ENCODE assay signal across 1 cellular context in the genomic region with DNA sequence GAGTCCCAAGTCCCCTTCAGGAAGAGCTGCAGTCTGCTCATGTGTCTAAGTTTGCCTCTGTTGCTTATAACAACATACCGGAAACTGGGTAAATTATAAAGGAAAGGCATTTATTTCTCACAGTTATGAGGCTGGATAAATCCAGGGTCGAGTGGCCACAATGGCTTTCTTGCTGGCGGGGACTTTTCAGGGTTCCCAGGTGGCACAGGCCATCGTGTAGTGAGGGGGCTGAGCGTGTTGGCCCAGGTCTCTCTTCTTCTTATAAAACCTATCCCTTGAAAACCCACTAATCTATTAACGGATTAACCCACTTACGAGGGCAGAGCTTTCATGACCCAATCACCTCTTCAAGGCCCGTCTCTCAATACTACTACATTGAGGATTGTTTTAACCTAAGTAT.
TF ChIP-seq lines count a peak whose summit lies in the region.

No MANE protein-coding gene starts in this region.

TF ChIP-seq in H1, 55 proteins besides CTCF, POLR2A, EP300 and RAD21 (continued from another document):
- TF ChIP-seq SIN3A (conservative IDR thresholded peaks at IDR 0.05 in 1 of 2, IDR thresholded peaks at IDR 0.05 in 1 of 2; ENCODE audit: low read depth in 1 of 2, low read length in 2 of 2) (no peak), BRCA1 (IDR thresholded peaks at IDR 0.05; ENCODE audit: low read depth, low read length) (no peak), PHF8 (conservative IDR thresholded peaks at IDR 0.05; ENCODE audit: low read depth, low read length) (no peak), FOSL1 (IDR thresholded peaks at IDR 0.05; ENCODE audit: insufficient read depth, low read depth, low read length) (no peak), CEBPB (IDR thresholded peaks at IDR 0.05; ENCODE audit: low read depth, low read length) (no peak), EGR1 (IDR thresholded peaks at IDR 0.05; ENCODE audit: borderline replicate concordance, low read depth, low read length) (no peak), EZH2 (IDR thresholded peaks at IDR 0.05; ENCODE audit: low read depth, low read length, severe bottlenecking) (no peak), NANOG (IDR thresholded peaks at IDR 0.05; ENCODE audit: insufficient read depth, low read depth, low read length, poor library complexity, severe bottlenecking) (no peak), CHD2 (IDR thresholded peaks at IDR 0.05; ENCODE audit: low read length) (no peak), SP1 (IDR thresholded peaks at IDR 0.05; ENCODE audit: low read depth, low read length) (no peak), MAFK (IDR thresholded peaks at IDR 0.05; ENCODE audit: low read depth, low read length) (no peak), GABPA (IDR thresholded peaks at IDR 0.05; ENCODE audit: borderline replicate concordance, insufficient read depth, low read length) (no peak)
- TF ChIP-seq, protein P1, sequence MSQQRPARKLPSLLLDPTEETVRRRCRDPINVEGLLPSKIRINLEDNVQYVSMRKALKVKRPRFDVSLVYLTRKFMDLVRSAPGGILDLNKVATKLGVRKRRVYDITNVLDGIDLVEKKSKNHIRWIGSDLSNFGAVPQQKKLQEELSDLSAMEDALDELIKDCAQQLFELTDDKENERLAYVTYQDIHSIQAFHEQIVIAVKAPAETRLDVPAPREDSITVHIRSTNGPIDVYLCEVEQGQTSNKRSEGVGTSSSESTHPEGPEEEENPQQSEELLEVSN (IDR thresholded peaks at IDR 0.05): no peak
- TF ChIP-seq, protein P2, sequence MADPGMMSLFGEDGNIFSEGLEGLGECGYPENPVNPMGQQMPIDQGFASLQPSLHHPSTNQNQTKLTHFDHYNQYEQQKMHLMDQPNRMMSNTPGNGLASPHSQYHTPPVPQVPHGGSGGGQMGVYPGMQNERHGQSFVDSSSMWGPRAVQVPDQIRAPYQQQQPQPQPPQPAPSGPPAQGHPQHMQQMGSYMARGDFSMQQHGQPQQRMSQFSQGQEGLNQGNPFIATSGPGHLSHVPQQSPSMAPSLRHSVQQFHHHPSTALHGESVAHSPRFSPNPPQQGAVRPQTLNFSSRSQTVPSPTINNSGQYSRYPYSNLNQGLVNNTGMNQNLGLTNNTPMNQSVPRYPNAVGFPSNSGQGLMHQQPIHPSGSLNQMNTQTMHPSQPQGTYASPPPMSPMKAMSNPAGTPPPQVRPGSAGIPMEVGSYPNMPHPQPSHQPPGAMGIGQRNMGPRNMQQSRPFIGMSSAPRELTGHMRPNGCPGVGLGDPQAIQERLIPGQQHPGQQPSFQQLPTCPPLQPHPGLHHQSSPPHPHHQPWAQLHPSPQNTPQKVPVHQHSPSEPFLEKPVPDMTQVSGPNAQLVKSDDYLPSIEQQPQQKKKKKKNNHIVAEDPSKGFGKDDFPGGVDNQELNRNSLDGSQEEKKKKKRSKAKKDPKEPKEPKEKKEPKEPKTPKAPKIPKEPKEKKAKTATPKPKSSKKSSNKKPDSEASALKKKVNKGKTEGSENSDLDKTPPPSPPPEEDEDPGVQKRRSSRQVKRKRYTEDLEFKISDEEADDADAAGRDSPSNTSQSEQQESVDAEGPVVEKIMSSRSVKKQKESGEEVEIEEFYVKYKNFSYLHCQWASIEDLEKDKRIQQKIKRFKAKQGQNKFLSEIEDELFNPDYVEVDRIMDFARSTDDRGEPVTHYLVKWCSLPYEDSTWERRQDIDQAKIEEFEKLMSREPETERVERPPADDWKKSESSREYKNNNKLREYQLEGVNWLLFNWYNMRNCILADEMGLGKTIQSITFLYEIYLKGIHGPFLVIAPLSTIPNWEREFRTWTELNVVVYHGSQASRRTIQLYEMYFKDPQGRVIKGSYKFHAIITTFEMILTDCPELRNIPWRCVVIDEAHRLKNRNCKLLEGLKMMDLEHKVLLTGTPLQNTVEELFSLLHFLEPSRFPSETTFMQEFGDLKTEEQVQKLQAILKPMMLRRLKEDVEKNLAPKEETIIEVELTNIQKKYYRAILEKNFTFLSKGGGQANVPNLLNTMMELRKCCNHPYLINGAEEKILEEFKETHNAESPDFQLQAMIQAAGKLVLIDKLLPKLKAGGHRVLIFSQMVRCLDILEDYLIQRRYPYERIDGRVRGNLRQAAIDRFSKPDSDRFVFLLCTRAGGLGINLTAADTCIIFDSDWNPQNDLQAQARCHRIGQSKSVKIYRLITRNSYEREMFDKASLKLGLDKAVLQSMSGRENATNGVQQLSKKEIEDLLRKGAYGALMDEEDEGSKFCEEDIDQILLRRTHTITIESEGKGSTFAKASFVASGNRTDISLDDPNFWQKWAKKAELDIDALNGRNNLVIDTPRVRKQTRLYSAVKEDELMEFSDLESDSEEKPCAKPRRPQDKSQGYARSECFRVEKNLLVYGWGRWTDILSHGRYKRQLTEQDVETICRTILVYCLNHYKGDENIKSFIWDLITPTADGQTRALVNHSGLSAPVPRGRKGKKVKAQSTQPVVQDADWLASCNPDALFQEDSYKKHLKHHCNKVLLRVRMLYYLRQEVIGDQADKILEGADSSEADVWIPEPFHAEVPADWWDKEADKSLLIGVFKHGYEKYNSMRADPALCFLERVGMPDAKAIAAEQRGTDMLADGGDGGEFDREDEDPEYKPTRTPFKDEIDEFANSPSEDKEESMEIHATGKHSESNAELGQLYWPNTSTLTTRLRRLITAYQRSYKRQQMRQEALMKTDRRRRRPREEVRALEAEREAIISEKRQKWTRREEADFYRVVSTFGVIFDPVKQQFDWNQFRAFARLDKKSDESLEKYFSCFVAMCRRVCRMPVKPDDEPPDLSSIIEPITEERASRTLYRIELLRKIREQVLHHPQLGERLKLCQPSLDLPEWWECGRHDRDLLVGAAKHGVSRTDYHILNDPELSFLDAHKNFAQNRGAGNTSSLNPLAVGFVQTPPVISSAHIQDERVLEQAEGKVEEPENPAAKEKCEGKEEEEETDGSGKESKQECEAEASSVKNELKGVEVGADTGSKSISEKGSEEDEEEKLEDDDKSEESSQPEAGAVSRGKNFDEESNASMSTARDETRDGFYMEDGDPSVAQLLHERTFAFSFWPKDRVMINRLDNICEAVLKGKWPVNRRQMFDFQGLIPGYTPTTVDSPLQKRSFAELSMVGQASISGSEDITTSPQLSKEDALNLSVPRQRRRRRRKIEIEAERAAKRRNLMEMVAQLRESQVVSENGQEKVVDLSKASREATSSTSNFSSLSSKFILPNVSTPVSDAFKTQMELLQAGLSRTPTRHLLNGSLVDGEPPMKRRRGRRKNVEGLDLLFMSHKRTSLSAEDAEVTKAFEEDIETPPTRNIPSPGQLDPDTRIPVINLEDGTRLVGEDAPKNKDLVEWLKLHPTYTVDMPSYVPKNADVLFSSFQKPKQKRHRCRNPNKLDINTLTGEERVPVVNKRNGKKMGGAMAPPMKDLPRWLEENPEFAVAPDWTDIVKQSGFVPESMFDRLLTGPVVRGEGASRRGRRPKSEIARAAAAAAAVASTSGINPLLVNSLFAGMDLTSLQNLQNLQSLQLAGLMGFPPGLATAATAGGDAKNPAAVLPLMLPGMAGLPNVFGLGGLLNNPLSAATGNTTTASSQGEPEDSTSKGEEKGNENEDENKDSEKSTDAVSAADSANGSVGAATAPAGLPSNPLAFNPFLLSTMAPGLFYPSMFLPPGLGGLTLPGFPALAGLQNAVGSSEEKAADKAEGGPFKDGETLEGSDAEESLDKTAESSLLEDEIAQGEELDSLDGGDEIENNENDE (IDR thresholded peaks at IDR 0.05; ENCODE audit: insufficient replicate concordance, low read length): no peak
